Comparison of ENCODE assay signal across 16 cellular contexts in the genomic region with DNA sequence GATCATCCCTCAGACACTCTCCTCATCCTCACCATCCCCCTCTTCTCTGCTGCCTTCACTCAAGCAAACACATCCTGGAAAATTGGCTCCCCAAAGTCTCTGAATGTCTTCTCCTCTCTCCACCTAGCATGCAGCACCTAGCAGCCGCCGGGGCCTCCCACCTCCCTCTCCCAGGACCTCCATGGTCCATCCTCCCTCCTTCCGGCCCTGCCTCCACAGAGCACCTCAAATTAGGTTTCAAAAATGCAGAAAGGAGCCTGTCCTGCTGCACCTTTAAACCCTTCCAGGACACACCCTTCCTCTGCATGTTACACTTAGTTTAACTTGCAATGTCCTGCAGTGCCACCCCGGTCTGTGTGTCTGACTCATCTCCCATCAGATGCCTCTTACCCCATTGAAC.
"Had no signal": no experiment of that assay in that cellular context is flagged by ENCODE, and none has a peak within 500 bp of the region (broad histone marks: within the 10 kb centered on the region; RNA-seq: fewer than 3 reads in every experiment).

No MANE protein-coding gene starts in this region.

- ATAC-seq: SK-N-SH treated with all-trans-retinoic acid at 6 μM for 48 hours had no signal

- DNase-seq: KBM-7, MM.1S, NCI-H1092 treated with DMSO at 0.1 percent for 48 hours, NCI-H1417, NCI-H1436 treated with DMSO at 0.1 percent for 48 hours, NCI-H1694 treated with DMSO at 0.1 percent for 48 hours, NCI-H1930, NCI-H2081, NCI-H2107, NCI-H2227 treated with DMSO at 0.1 percent for 48 hours, NCI-H524, NCI-H69, NCI-H774, Right ventricle myocardium superior, RPMI8226 had no signal
